In the genomic region with DNA sequence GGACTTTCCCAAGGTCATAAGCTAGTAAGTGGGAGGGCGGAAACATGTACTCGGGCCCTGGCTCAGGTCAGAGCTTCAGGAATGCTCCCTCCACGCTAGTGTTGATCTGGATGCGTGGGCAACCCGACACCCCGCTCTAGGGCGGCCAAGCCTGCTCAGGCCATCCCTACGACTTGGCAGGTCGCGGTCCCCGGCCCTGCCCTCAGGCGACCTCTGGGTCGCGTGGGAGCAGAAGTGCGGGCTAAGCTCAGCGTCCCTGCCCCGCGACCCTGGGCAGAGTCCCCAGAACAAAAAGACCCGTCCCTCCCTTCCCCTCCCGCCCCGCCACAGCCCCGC, we compare ENCODE assay signal across 8 cellular contexts. TPM values are rescaled to one million over a fixed set of nuclear protein-coding genes. Genes with fewer than 3 reads are reported as not detected.
A peak's percentile ranks its signal among the peaks of the same experiment; 100 is the strongest.
DNase-seq lines count a peak whose midpoint lies in the region; ATAC-seq, FAIRE-seq and TF ChIP-seq lines count a peak whose summit lies in the region.

No MANE protein-coding gene starts in this region.

- 0% methylated on average over 1 of the region's 22 CpGs for WGBS in HepG2 (ENCODE audit: low lambda C conversion rate)
- 0 to 1% methylated on average over 8 to 18 of the region's 22 CpGs for WGBS in testis, 2 donors

- H3K4me3 Mint-ChIP-seq in T-helper 2 cell treated with Interferon-gamma antibody and Interleukin-4, amounts not matched to agents 5 μg/mL and 100 μg/mL, for 36 hours, result peak overlapping the region; percentile 89

- in situ Hi-C loops in HepG2 (cut with HindIII; ENCODE audit: extremely low pct_ligation_motif_present, low pct_unique_long_range_greater_than_20kb), result no loop called here

- no peaks in the 10 kb centered on the region for H4K20me1 ChIP-seq in HepG2 (ENCODE audit: insufficient read depth, low read length)

- no peak for DNase-seq in T-helper 2 cell treated with Interferon-gamma antibody and Interleukin-4, amounts not matched to agents 5 μg/mL and 100 μg/mL, for 36 hours (ENCODE audit: low spot score)
- DNase-seq in T-helper 2 cell (no peak), NCI-H2029 (lab: John Stamatoyannopoulos, UW) (peak; percentile 63), caudate nucleus (lab: John Stamatoyannopoulos, UW) (peak in 2 of 61 donors; percentile 66 to 69), HepG2 (ENCODE audit: low spot score) (peak; percentile 83), testis (peak; percentile 93), cortex of kidney (lab: John Stamatoyannopoulos, UW) (no peak)

- H3K27me3 Mint-ChIP-seq in T-helper 2 cell treated with Interferon-gamma antibody and Interleukin-4, amounts not matched to agents 5 μg/mL and 100 μg/mL, for 36 hours (ENCODE audit: low read depth), result peaks cover 4% of the 10 kb centered on the region

- H3K4me1 Mint-ChIP-seq in T-helper 2 cell treated with Interferon-gamma antibody and Interleukin-4, amounts not matched to agents 5 μg/mL and 100 μg/mL, for 36 hours (ENCODE audit: low read depth), result peaks cover 10% of the 10 kb centered on the region

- CTCF ChIA-PET in HEK293 (lab: Yijun Ruan, JAX), result interaction anchor here (0.6 to 3.4 kb wide), 3 partner anchors 22 to 279 kb away, joined by 3 to 14 read pairs (median 4); no protein-coding TSS in a partner anchor
- CTCF ChIA-PET in HepG2 (lab: Yijun Ruan, JAX; ENCODE audit: low intra/inter-chr PET ratio, low total read pairs), result no interaction called here

- peaks cover 5% of the 10 kb centered on the region for H3K79me2 ChIP-seq in HepG2 (ENCODE audit: insufficient read depth, low read length)

- H3K36me3 ChIP-seq in HEK293 (ENCODE audit: control insufficient read depth in 2 of 2, insufficient read depth in 1 of 2, low read length in 2 of 2) (no peaks in the 10 kb centered on the region), HepG2 (replicated peaks in 1 of 2; ENCODE audit: control insufficient read depth in 1 of 2, insufficient read depth in 2 of 2, low read length in 2 of 2) (no peaks in the 10 kb centered on the region), testis (ENCODE audit: low read depth, missing control alignments) (no peaks in the 10 kb centered on the region)

- H2AFZ ChIP-seq in HepG2 (ENCODE audit: low read length), result no peak overlapping the region

- ATAC-seq in HepG2, result peak; percentile 68

- TF ChIP-seq EP300 in HepG2 (IDR thresholded peaks at IDR 0.05; ENCODE audit: low read depth in 2 of 2, low read length in 2 of 2) (no peak), HepG2 (CRISPR knock-in tag; IDR thresholded peaks at IDR 0.05; ENCODE audit: borderline replicate concordance) (no peak)

- H3K9me3 ChIP-seq in HEK293 (ENCODE audit: control insufficient read depth, insufficient read depth, low read depth, low read length), result no peaks in the 10 kb centered on the region
- H3K9me3 ChIP-seq in HepG2 (ENCODE audit: low read length), result no peaks in the 10 kb centered on the region
- H3K9me3 ChIP-seq in testis, result no peaks in the 10 kb centered on the region

- H3K4me3 ChIP-seq in HEK293 (ENCODE audit: low read depth, low read length), result peak overlapping the region; percentile 43
- peak overlapping the region; percentile 54 to 80 (median 76) for H3K4me3 ChIP-seq in HepG2 (replicated peaks in 1 of 3; ENCODE audit: insufficient read depth in 1 of 3, low read depth in 2 of 3, low read length in 3 of 3)
- H3K4me3 ChIP-seq in testis, result peak overlapping the region; percentile 74 to 96

- H3K27ac ChIP-seq in HEK293 (ENCODE audit: extremely low read depth, low read depth, low read length) (peak overlapping the region; percentile 75), caudate nucleus (ENCODE audit: low read depth, low read length) (peak overlapping the region; percentile 100), HepG2 (ENCODE audit: extremely low read length, insufficient read depth, low read length) (peak overlapping the region; percentile 98), testis (peak overlapping the region; percentile 98)

- no peaks in the 10 kb centered on the region for H3K36me3 Mint-ChIP-seq in T-helper 2 cell treated with Interferon-gamma antibody and Interleukin-4, amounts not matched to agents 5 μg/mL and 100 μg/mL, for 36 hours (ENCODE audit: low read depth)

- H3K27me3 ChIP-seq in HepG2 (ENCODE audit: control insufficient read depth in 1 of 2, insufficient read depth in 2 of 2, low read length in 2 of 2) (no peaks in the 10 kb centered on the region; a peak in 1 of 5 replicates), testis (no peaks in the 10 kb centered on the region)

- TF ChIP-seq CTCF in HEK293 (tag by site-specific recombination; IDR thresholded peaks at IDR 0.05), result no peak
- no peak for TF ChIP-seq CTCF in HepG2 (CRISPR knock-in tag; IDR thresholded peaks at IDR 0.05)
- no peak for TF ChIP-seq CTCF in testis (IDR thresholded peaks at IDR 0.05)

- peak; percentile 44; the same call in 1 of the 2 replicates for TF ChIP-seq RAD21 in HepG2 (CRISPR knock-in tag; IDR thresholded peaks at IDR 0.05)

- intact Hi-C loops in HepG2 (cut with micrococcal nuclease; ENCODE audit: unreplicated experiment) (no loop called here), testis (cut with DNase I; ENCODE audit: low total_unique reads) (no loop called here)

- H3K9me3 Mint-ChIP-seq in T-helper 2 cell treated with Interferon-gamma antibody and Interleukin-4, amounts not matched to agents 5 μg/mL and 100 μg/mL, for 36 hours, result no peaks in the 10 kb centered on the region

- BruUV-seq in HepG2 (replicated peaks; lab: Mats Ljungman, UMichigan), result no TSS peak

- H3K4me1 ChIP-seq in HEK293 (ENCODE audit: control insufficient read depth, insufficient read depth, low read length) (peaks cover 9% of the 10 kb centered on the region), HepG2 (ENCODE audit: insufficient read depth, low read length) (peaks cover 24% of the 10 kb centered on the region), testis (peaks cover 37% of the 10 kb centered on the region)

- TF ChIP-seq POLR2A in HepG2 (IDR thresholded peaks at IDR 0.05; ENCODE audit: insufficient read depth in 1 of 2, low read depth in 2 of 2, low read length in 2 of 2) (peak; percentile 69 to 73), testis (IDR thresholded peaks at IDR 0.05) (no peak)

- FAIRE-seq in HepG2 (lab: Jason Lieb, UNC), result no peak

- peak overlapping the region; percentile 82 for H3K4me2 ChIP-seq in HepG2 (ENCODE audit: low read depth, low read length)

- H3K27ac Mint-ChIP-seq in T-helper 2 cell treated with Interferon-gamma antibody and Interleukin-4, amounts not matched to agents 5 μg/mL and 100 μg/mL, for 36 hours, result no peak overlapping the region

- POLR2A ChIA-PET in HEK293 (lab: Yijun Ruan, JAX) (interaction anchor here (0.6 to 3.0 kb wide), 25 partner anchors 10 to 429 kb away, joined by 3 to 52 read pairs (median 6); a partner anchor contains a TSS), HepG2 (lab: Yijun Ruan, JAX) (interaction anchor here (0.6 to 3.6 kb wide), 42 partner anchors 9 to 914 kb away, joined by 3 to 135 read pairs (median 7); a partner anchor contains a TSS)

- peak overlapping the region; percentile 90 for H3K9ac ChIP-seq in HepG2 (ENCODE audit: insufficient read depth, low read depth, low read length)

TF ChIP-seq in HEK293, 187 proteins besides CTCF, POLR2A, EP300 and RAD21 (continues in another document):
- TF ChIP-seq KLF10 (tag by site-specific recombination; IDR thresholded peaks at IDR 0.05), result no peak
- TF ChIP-seq ZNF175 (tag by site-specific recombination; IDR thresholded peaks at IDR 0.05), result no peak

TF ChIP-seq in HepG2, 621 proteins besides CTCF, POLR2A, EP300 and RAD21 (continues in another document):
- no peak for TF ChIP-seq ZNF569 (CRISPR knock-in tag; IDR thresholded peaks at IDR 0.05; ENCODE audit: borderline replicate concordance)
- TF ChIP-seq, protein P1, sequence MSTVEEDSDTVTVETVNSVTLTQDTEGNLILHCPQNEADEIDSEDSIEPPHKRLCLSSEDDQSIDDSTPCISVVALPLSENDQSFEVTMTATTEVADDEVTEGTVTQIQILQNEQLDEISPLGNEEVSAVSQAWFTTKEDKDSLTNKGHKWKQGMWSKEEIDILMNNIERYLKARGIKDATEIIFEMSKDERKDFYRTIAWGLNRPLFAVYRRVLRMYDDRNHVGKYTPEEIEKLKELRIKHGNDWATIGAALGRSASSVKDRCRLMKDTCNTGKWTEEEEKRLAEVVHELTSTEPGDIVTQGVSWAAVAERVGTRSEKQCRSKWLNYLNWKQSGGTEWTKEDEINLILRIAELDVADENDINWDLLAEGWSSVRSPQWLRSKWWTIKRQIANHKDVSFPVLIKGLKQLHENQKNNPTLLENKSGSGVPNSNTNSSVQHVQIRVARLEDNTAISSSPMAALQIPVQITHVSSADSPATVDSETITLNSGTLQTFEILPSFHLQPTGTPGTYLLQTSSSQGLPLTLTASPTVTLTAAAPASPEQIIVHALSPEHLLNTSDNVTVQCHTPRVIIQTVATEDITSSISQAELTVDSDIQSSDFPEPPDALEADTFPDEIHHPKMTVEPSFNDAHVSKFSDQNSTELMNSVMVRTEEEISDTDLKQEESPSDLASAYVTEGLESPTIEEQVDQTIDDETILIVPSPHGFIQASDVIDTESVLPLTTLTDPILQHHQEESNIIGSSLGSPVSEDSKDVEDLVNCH (CRISPR knock-in tag; IDR thresholded peaks at IDR 0.05), result no peak

RNA-seq across cellular contexts. Expression of a gene that starts 0.8 kb away (rescaled TPM):
- 7.6 and 8.2 TPM in 2 replicates for total RNA-seq in HepG2 (2016; rRNA removed; fragmentation: Illumina TruSeq; extraction: Trizol)
- 1.2 and 1.4 TPM in 2 replicates for total RNA-seq in HepG2 (2016; cell fraction: cytosol; rRNA removed; fragmentation: Illumina TruSeq; extraction: Trizol; ENCODE audit: low read depth)
- total RNA-seq in HepG2 (2016; cell fraction: insoluble cytoplasmic fraction; rRNA removed; fragmentation: Illumina TruSeq; extraction: Trizol), result 6.8 and 7.9 TPM in 2 replicates
- 4.4 and 4.7 TPM in 2 replicates for total RNA-seq in HepG2 (2016; cell fraction: membrane; rRNA removed; fragmentation: Illumina TruSeq; extraction: Trizol)
- total RNA-seq in HepG2 (2016; cell fraction: nucleus; rRNA removed; fragmentation: Illumina TruSeq; extraction: Trizol), result 4.9 and 6.0 TPM in 2 replicates
- polyA plus RNA-seq in HepG2 (2011; rRNA removed), result 11.2 and 13.9 TPM in 2 replicates
- polyA plus RNA-seq in HepG2 (2011; cell fraction: cytosol; rRNA removed), result 7.0 and 7.4 TPM in 2 replicates
- 11.3 and 13.2 TPM in 2 replicates for polyA plus RNA-seq in HepG2 (2011; cell fraction: nucleus; rRNA removed)
- polyA plus RNA-seq in HepG2 (2012), result 4.4 and 5.9 TPM in 2 replicates
- polyA plus RNA-seq in HepG2 (2016; cell fraction: cytosol; fragmentation: Illumina TruSeq; extraction: Trizol; ENCODE audit: low read depth), result 0.47 and 0.59 TPM in 2 replicates
- polyA plus RNA-seq in HepG2 (2016; cell fraction: insoluble cytoplasmic fraction; fragmentation: Illumina TruSeq; extraction: Trizol; ENCODE audit: low read depth), result 5.6 and 6.0 TPM in 2 replicates
- polyA plus RNA-seq in HepG2 (2016; cell fraction: membrane; fragmentation: Illumina TruSeq; extraction: Trizol; ENCODE audit: low read depth), result 2.1 and 2.3 TPM in 2 replicates
- 7.1 and 7.2 TPM in 2 replicates for polyA plus RNA-seq in HepG2 (2016; cell fraction: nucleus; fragmentation: Illumina TruSeq; extraction: Trizol; ENCODE audit: insufficient read depth, low read depth)
- polyA minus RNA-seq in HepG2 (2011; rRNA and poly(A)+ RNA removed; ENCODE audit: low replicate concordance), result 7.9 and 26.0 TPM in 2 replicates
- 7.2 and 7.3 TPM in 2 replicates for polyA minus RNA-seq in HepG2 (2011; cell fraction: cytosol; rRNA and poly(A)+ RNA removed)
- 4.7 and 5.0 TPM in 2 replicates for polyA minus RNA-seq in HepG2 (2011; cell fraction: nucleus; rRNA and poly(A)+ RNA removed)
- 10 to 100 TPM; 32.8 to 40.9 TPM for total RNA-seq in testis
- polyA plus RNA-seq in testis (ENCODE audit: insufficient read depth, low read depth, low replicate concordance), result 25.6 TPM

Comparison
In these comparisons a context has a peak if more than half of its experiments do, and no peak if none do; other contexts are left out.
1. DNase-seq: peak in NCI-H2029 (single experiment), HepG2 (single experiment) and testis (single experiment); none in T-helper 2 cell treated with Interferon-gamma antibody and Interleukin-4, amounts not matched to agents 5 μg/mL and 100 μg/mL, for 36 hours (single experiment), T-helper 2 cell (0 of 5) and cortex of kidney (single experiment).
2. Peak in every context shown above with its lines, with median percentiles within 50 percentile points of each other: H3K27ac ChIP-seq and H3K4me3 ChIP-seq.